ENCODE assay signal across 15 cellular contexts in genomic region chr11:65036931-65037330, GRCh38. TPM values are rescaled to one million over a fixed set of nuclear protein-coding genes. Genes with fewer than 3 reads are reported as not detected.
A peak's percentile ranks its signal among the peaks of the same experiment; 100 is the strongest.
DNase-seq lines count a peak whose midpoint lies in the region; ATAC-seq and TF ChIP-seq lines count a peak whose summit lies in the region.
"Had no signal": no experiment of that assay in that cellular context is flagged by ENCODE, and none has a peak within 500 bp of the region (broad histone marks: within the 10 kb centered on the region; RNA-seq: fewer than 3 reads in every experiment).

No MANE protein-coding gene starts in this region.

- no peaks in the 10 kb centered on the region for H3K9me3 ChIP-seq in right cardiac atrium (ENCODE audit: control insufficient read depth, low read length)
- H3K9me3 ChIP-seq: HAP-1 had no signal

- H3K27me3 ChIP-seq in right cardiac atrium (ENCODE audit: control insufficient read depth, insufficient read depth): no peaks in the 10 kb centered on the region
- H3K27me3 ChIP-seq: brain microvascular endothelial cell had no signal

- TF ChIP-seq CTCF in C4-2B (conservative IDR thresholded peaks at IDR 0.05) (no peak), VCaP (conservative IDR thresholded peaks at IDR 0.05) (peak; percentile 45)

- intact Hi-C loops in right cardiac atrium (cut with DNase I) (no loop called here), posterior cingulate gyrus (cut with DNase I) (no loop called here)

- DNase-seq in right cardiac atrium (peak; percentile 54 to 86 (median 83)), posterior cingulate gyrus (peak in 9 of 10 donors; percentile 41 to 93 (median 66)), AML-193 (lab: John Stamatoyannopoulos, UW) (no peak), kidney glomerular epithelial cell (lab: John Stamatoyannopoulos, UW) (no peak), middle frontal gyrus (ENCODE audit: extremely low spot score, low spot score) (no peak)
- DNase-seq: activated CD4-positive, CD25-positive, alpha-beta regulatory T cell; activated naive CD4-positive, alpha-beta T cell treated with anti-CD3 and anti-CD28 coated beads for 36 hours; brain microvascular endothelial cell; effector memory CD8-positive, alpha-beta T cell; mammary epithelial cell; MV-4-11 had no signal

- no peak for ATAC-seq in right cardiac atrium
- ATAC-seq in GM21619 (IDR thresholded peaks at IDR 0.05; ENCODE audit: unreplicated experiment): no peak
- ATAC-seq: effector memory CD8-positive, alpha-beta T cell had no signal

- no peak overlapping the region for H3K4me3 ChIP-seq in right cardiac atrium (ENCODE audit: low read length)
- H3K4me3 ChIP-seq: HAP-1 had no signal

- H3K27ac ChIP-seq in C4-2B: peak overlapping the region; percentile 32
- peak overlapping the region; percentile 95 for H3K27ac ChIP-seq in VCaP
- H3K27ac ChIP-seq in right cardiac atrium (ENCODE audit: low read length): no peak overlapping the region
- H3K27ac ChIP-seq: brain microvascular endothelial cell had no signal

- 69% methylated on average over 6 of the region's 6 CpGs for WGBS in right cardiac atrium

- no peaks in the 10 kb centered on the region for H3K4me1 ChIP-seq in right cardiac atrium (ENCODE audit: control insufficient read depth, insufficient read depth, low read length)

RNA-seq across cellular contexts. Expression of gene SAC3D1, which starts 4.1 kb away (rescaled TPM):
- total RNA-seq in right cardiac atrium: 1 to 10 TPM; 4.2 to 7.7 (median 6.4) TPM
- polyA plus RNA-seq in right cardiac atrium: 6.4 TPM

RNA-seq across cellular contexts. Expression of gene SNX15, which starts 9.7 kb away (rescaled TPM):
- 10 to 100 TPM; 14.3 to 25.2 (median 19.9) TPM for total RNA-seq in right cardiac atrium
- 16.7 TPM for polyA plus RNA-seq in right cardiac atrium

RNA-seq across cellular contexts. Expression of gene NAALADL1, which starts 21.4 kb away (rescaled TPM):
- total RNA-seq in right cardiac atrium: 1 to 10 TPM; 8.1 to 9.8 (median 8.8) TPM
- polyA plus RNA-seq in right cardiac atrium: 7.1 TPM

RNA-seq across cellular contexts. Expression of gene ARL2, which starts 23.0 kb away (rescaled TPM):
- total RNA-seq in right cardiac atrium: 100 to 1,000 TPM; 117 to 144 (median 130) TPM
- polyA plus RNA-seq in right cardiac atrium: 179 TPM

RNA-seq across cellular contexts. Expression of gene BATF2, which starts 40.2 kb away (rescaled TPM):
- 1 to 10 TPM; 1.4 to 3.5 (median 1.7) TPM for total RNA-seq in right cardiac atrium
- polyA plus RNA-seq in right cardiac atrium: 1.3 TPM
- total RNA-seq: activated naive CD4-positive, alpha-beta T cell treated with anti-CD3 and anti-CD28 coated beads for 36 hours had no signal

Comparison
In these comparisons a context has a peak if more than half of its experiments do, and no peak if none do; other contexts are left out.
1. DNase-seq: peak in right cardiac atrium (3 of 3) and posterior cingulate gyrus (9 of 10); none in AML-193 (0 of 2), kidney glomerular epithelial cell (single experiment) and middle frontal gyrus (single experiment).